Comparison of ENCODE assay signal across 19 cellular contexts in the genomic region with DNA sequence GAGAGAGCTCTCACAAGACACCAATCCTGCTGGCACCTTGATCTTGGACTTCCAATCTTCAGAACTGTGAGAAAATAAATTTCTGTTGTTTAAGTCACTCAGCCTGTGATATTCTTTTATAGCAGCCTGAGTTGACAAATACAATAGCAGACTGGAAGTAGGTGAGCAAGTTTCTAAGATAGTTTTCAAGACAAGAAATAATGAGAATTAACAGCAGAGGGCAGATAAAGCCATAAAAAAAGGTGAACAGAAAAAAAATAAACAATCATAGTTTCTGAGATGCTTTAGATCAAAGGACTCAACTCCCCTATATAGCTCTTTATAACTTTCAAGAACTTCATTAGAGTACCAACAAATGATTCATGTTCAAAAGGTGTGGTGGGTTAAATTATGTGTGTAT.
A peak's percentile ranks its signal among the peaks of the same experiment; 100 is the strongest.
DNase-seq lines count a peak whose midpoint lies in the region; TF ChIP-seq lines count a peak whose summit lies in the region.
"Had no signal": no experiment of that assay in that cellular context is flagged by ENCODE, and none has a peak within 500 bp of the region (broad histone marks: within the 10 kb centered on the region; RNA-seq: fewer than 3 reads in every experiment).

No MANE protein-coding gene starts in this region.

- no peaks in the 10 kb centered on the region for H3K36me3 ChIP-seq in osteoblast (ENCODE audit: insufficient read depth, low read length)
- H3K36me3 ChIP-seq in mesendoderm (ENCODE audit: control insufficient read depth, insufficient read depth, low read length): no peaks in the 10 kb centered on the region

- H3K79me1 ChIP-seq in mesendoderm (ENCODE audit: low read length): no peaks in the 10 kb centered on the region

- no peak overlapping the region for H3K4me3 ChIP-seq in osteoblast (ENCODE audit: insufficient read depth, low read length)
- no peak overlapping the region for H3K4me3 ChIP-seq in mesendoderm (ENCODE audit: low read length)

- H3K79me2 ChIP-seq in osteoblast (ENCODE audit: insufficient read depth, low read length): no peaks in the 10 kb centered on the region
- H3K79me2 ChIP-seq in mesendoderm (ENCODE audit: control insufficient read depth, insufficient read depth, low read length): no peaks in the 10 kb centered on the region

- H3K27me3 ChIP-seq in osteoblast (ENCODE audit: insufficient read depth, low read length): no peaks in the 10 kb centered on the region
- H3K27me3 ChIP-seq in mesendoderm (ENCODE audit: insufficient read depth, low read length, poor library complexity): no peaks in the 10 kb centered on the region

- H3K4ac ChIP-seq in mesendoderm (ENCODE audit: low read depth, low read length): no peak overlapping the region

- no peak overlapping the region for H2BK15ac ChIP-seq in mesendoderm (replicated peaks; ENCODE audit: low read depth)

- H4K5ac ChIP-seq in mesendoderm (ENCODE audit: low read length): no peak overlapping the region

- DNase-seq in ELR (ENCODE audit: low read depth): peak; percentile 27
- DNase-seq in chondrocyte (ENCODE audit: low spot score): no peak
- no peak for DNase-seq in osteoblast (ENCODE audit: insufficient read length, low spot score, missing footprints)
- no peak for DNase-seq in DMS114 treated with DMSO at 0.1 percent for 48 hours (lab: John Stamatoyannopoulos, UW; ENCODE audit: unreplicated experiment)
- DNase-seq in mesendoderm: no peak
- no peak for DNase-seq in UCSD-AML1 (lab: John Stamatoyannopoulos, UW; ENCODE audit: unreplicated experiment)
- DNase-seq: Calu3; CD4-positive, alpha-beta memory T cell; DND-41; GDM1; GOT3; MV-4-11; NCI-H1417; NCI-H187 treated with DMSO at 0.1 percent for 48 hours; NCI-H345; NCI-H69; SIG-M5 had no signal

- H2AK5ac ChIP-seq in mesendoderm (ENCODE audit: low read length): no peak overlapping the region

- no peak overlapping the region for H3K56ac ChIP-seq in mesendoderm (ENCODE audit: low read length)

- no peaks in the 10 kb centered on the region for H3K36me3 Mint-ChIP-seq in chondrocyte (ENCODE audit: low read depth)

- H4K20me1 ChIP-seq in osteoblast (ENCODE audit: insufficient read depth, low read length): no peaks in the 10 kb centered on the region

- no peaks in the 10 kb centered on the region for H3K4me1 Mint-ChIP-seq in chondrocyte (ENCODE audit: low read depth)
- H3K4me1 Mint-ChIP-seq: B cell had no signal

- H3K9me3 Mint-ChIP-seq in chondrocyte (ENCODE audit: low read depth): peaks cover 3% of the 10 kb centered on the region

- no peaks in the 10 kb centered on the region for H3K9me3 ChIP-seq in osteoblast (ENCODE audit: low read depth, low read length)

- H3K4me2 ChIP-seq in osteoblast (ENCODE audit: insufficient read depth, low read length) (no peak overlapping the region), mesendoderm (ENCODE audit: low read length) (no peak overlapping the region)

- H2AFZ ChIP-seq in osteoblast (ENCODE audit: low read length): no peak overlapping the region

- no peak overlapping the region for H3K27ac Mint-ChIP-seq in chondrocyte (ENCODE audit: unreplicated experiment)
- H3K27ac Mint-ChIP-seq: B cell; CD4-positive, alpha-beta memory T cell had no signal

- H3K4me3 Mint-ChIP-seq in chondrocyte (ENCODE audit: unreplicated experiment): no peak overlapping the region
- H3K4me3 Mint-ChIP-seq: B cell; CD4-positive, alpha-beta memory T cell had no signal

- no peak overlapping the region for H2BK120ac ChIP-seq in mesendoderm (ENCODE audit: low read depth, low read length)

- no peak overlapping the region for H3K18ac ChIP-seq in mesendoderm (ENCODE audit: low read length)

- H4K8ac ChIP-seq in mesendoderm (ENCODE audit: low read depth, low read length): no peak overlapping the region

- H3K27me3 Mint-ChIP-seq in chondrocyte (ENCODE audit: low read depth): peaks cover 11% of the 10 kb centered on the region
- H3K27me3 Mint-ChIP-seq: CD4-positive, alpha-beta memory T cell had no signal

- no peak overlapping the region for H3K23ac ChIP-seq in mesendoderm (ENCODE audit: low read length)

- no peak overlapping the region for H3K9ac ChIP-seq in mesendoderm (ENCODE audit: low read length)

- H3K27ac ChIP-seq in osteoblast (ENCODE audit: low read depth, low read length) (no peak overlapping the region), mesendoderm (ENCODE audit: low read depth, low read length) (no peak overlapping the region)

- H2BK5ac ChIP-seq in mesendoderm (ENCODE audit: low read length): no peak overlapping the region

- TF ChIP-seq CTCF in LNCAP (IDR thresholded peaks at IDR 0.05) (peak; percentile 10; the same call in 1 of the 2 replicates), chondrocyte (IDR thresholded peaks at IDR 0.05) (peak; percentile 42), osteoblast (IDR thresholded peaks at IDR 0.05; ENCODE audit: extremely low read depth, low read depth, low read length) (peak; percentile 15)

- H3K4me1 ChIP-seq in osteoblast (ENCODE audit: insufficient read depth, low read length) (no peaks in the 10 kb centered on the region), mesendoderm (ENCODE audit: control insufficient read depth, low read depth, low read length) (no peaks in the 10 kb centered on the region)
